ENCODE assay signal across 21 cellular contexts in genomic region chr9:116094846-116095245, GRCh38. TPM values are rescaled to one million over a fixed set of nuclear protein-coding genes. Genes with fewer than 3 reads are reported as not detected.
"Had no signal": no experiment of that assay in that cellular context is flagged by ENCODE, and none has a peak within 500 bp of the region (broad histone marks: within the 10 kb centered on the region; RNA-seq: fewer than 3 reads in every experiment).

No MANE protein-coding gene starts in this region.

- ATAC-seq: naive thymus-derived CD8-positive, alpha-beta T cell; right lobe of liver; stimulated activated naive CD8-positive, alpha-beta T cell treated with anti-CD3 and anti-CD28 coated beads, Interleukin-15, Interleukin-2, amounts not matched to agents 100 U/mL and 50 U/mL, for 24 hours had no signal

- H3K4me2 ChIP-seq: hepatocyte had no signal

- H3K36me3 ChIP-seq: ascending aorta, right lobe of liver, transverse colon had no signal

- H3K4me3 ChIP-seq: ascending aorta, coronary artery, dorsolateral prefrontal cortex, hepatocyte, right lobe of liver, testis, transverse colon had no signal

- H3K4me1 ChIP-seq: ascending aorta, right lobe of liver, testis, transverse colon had no signal

- DNase-seq: activated CD4-positive, alpha-beta T cell treated with anti-CD3 and anti-CD28 coated beads for 4 hours; activated CD4-positive, alpha-beta T cell treated with anti-CD3 and anti-CD28 coated beads, Interleukin-2, amount 50 U/mL, for 4 hours; activated effector memory CD4-positive, alpha-beta T cell treated with Interleukin-2 at 50 U/mL for 16 hours; activated naive CD4-positive, alpha-beta T cell treated with Interleukin-2 at 50 U/mL for 16 hours; dorsolateral prefrontal cortex; effector memory CD4-positive, alpha-beta T cell; kidney; midbrain; naive thymus-derived CD8-positive, alpha-beta T cell; occipital lobe; posterior cingulate gyrus; right lobe of liver; stimulated activated CD4-positive, alpha-beta T cell treated with anti-CD3 and anti-CD28 coated beads, Interleukin-4, amount 100 ng/mL, for 1 hour; stimulated activated naive CD8-positive, alpha-beta T cell treated with anti-CD3 and anti-CD28 coated beads, Interleukin-15, Interleukin-2, amounts not matched to agents 100 U/mL and 50 U/mL, for 24 hours; testis; transverse colon had no signal

- H3K9me3 ChIP-seq: ascending aorta, right lobe of liver, testis, transverse colon had no signal

- H2AFZ ChIP-seq: hepatocyte had no signal

- H3K27ac ChIP-seq: ascending aorta, coronary artery, dorsolateral prefrontal cortex, hepatocyte, right lobe of liver, testis, transverse colon, VCaP had no signal

- H3K27me3 ChIP-seq: ascending aorta, hepatocyte, right lobe of liver, testis, transverse colon had no signal

- H3K79me2 ChIP-seq: hepatocyte had no signal

RNA-seq across cellular contexts. Expression of gene PAPPA, which starts 58.7 kb away (rescaled TPM):
- total RNA-seq: naive thymus-derived CD8-positive, alpha-beta T cell; T-helper 1 cell treated with Interleukin-12 subunit alpha and Interleukin-12 subunit beta and Interleukin-4 antibody, amounts not matched to agents 30 ng/mL and 1 ng/mL, for 36 hours had no signal
